1 cellular context compared by ENCODE assay signal in genomic region chr2:129896226-129897100, GRCh38.
TF ChIP-seq lines count a peak whose summit lies in the region.

No MANE protein-coding gene starts in this region.

TF ChIP-seq in H1, 55 proteins besides CTCF, POLR2A, EP300 and RAD21 (continued from another document):
- TF ChIP-seq SIN3A (conservative IDR thresholded peaks at IDR 0.05 in 1 of 2, IDR thresholded peaks at IDR 0.05 in 1 of 2; ENCODE audit: low read depth in 1 of 2, low read length in 2 of 2) (no peak), RBBP5 (IDR thresholded peaks at IDR 0.05; ENCODE audit: borderline replicate concordance, low read depth, low read length) (no peak)
